2 cellular contexts compared by ENCODE assay signal in the genomic region with DNA sequence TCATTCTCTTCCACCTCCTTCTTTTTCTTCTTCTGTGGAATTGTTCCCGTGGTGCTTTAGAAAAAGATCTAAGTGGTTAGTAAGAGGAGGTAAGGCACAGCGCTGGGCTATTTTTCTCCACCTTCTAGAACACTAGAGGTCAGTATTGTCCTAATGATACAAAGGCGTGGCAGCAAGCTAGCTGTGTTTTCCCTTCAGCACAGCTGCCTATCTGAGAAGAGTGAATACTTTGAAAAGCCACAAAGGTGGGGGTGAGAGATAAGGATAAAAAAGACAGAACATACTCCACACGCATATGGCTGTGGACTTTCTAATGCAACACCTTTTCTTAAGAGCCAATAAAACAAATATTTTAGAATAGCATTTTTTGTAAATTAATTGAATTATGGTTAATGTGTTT.
TF ChIP-seq lines count a peak whose summit lies in the region.

No MANE protein-coding gene starts in this region.

TF ChIP-seq in GM23338, 12 proteins besides CTCF, POLR2A, EP300 and RAD21:
- TF ChIP-seq NANOG (IDR thresholded peaks at IDR 0.05; ENCODE audit: borderline replicate concordance) (no peak), ZNF114 (CRISPR knock-in tag; IDR thresholded peaks at IDR 0.05) (no peak)

TF ChIP-seq in H1, 55 proteins besides CTCF, POLR2A, EP300 and RAD21:
- TF ChIP-seq MAFK (IDR thresholded peaks at IDR 0.05; ENCODE audit: low read depth, low read length) (no peak), SUZ12 (IDR thresholded peaks at IDR 0.05; ENCODE audit: low read length) (no peak), CEBPB (IDR thresholded peaks at IDR 0.05; ENCODE audit: low read depth, low read length) (no peak), SRF (IDR thresholded peaks at IDR 0.05; ENCODE audit: low read depth, low read length) (no peak), CBX5 (IDR thresholded peaks at IDR 0.05; ENCODE audit: low read depth, low read length) (no peak), RNF2 (IDR thresholded peaks at IDR 0.05; ENCODE audit: borderline replicate concordance, low read depth, low read length, missing control alignments, poor library complexity, severe bottlenecking) (no peak), JUN (IDR thresholded peaks at IDR 0.05; ENCODE audit: low read depth, low read length) (no peak), ZNF274 (IDR thresholded peaks at IDR 0.05; ENCODE audit: borderline replicate concordance, extremely low read depth, low read length) (no peak), CHD2 (IDR thresholded peaks at IDR 0.05; ENCODE audit: low read length) (no peak), BCL11A (IDR thresholded peaks at IDR 0.05; ENCODE audit: low read depth in 2 of 2, low read length in 2 of 2) (no peak)
